8 cellular contexts compared by ENCODE assay signal in the genomic region with DNA sequence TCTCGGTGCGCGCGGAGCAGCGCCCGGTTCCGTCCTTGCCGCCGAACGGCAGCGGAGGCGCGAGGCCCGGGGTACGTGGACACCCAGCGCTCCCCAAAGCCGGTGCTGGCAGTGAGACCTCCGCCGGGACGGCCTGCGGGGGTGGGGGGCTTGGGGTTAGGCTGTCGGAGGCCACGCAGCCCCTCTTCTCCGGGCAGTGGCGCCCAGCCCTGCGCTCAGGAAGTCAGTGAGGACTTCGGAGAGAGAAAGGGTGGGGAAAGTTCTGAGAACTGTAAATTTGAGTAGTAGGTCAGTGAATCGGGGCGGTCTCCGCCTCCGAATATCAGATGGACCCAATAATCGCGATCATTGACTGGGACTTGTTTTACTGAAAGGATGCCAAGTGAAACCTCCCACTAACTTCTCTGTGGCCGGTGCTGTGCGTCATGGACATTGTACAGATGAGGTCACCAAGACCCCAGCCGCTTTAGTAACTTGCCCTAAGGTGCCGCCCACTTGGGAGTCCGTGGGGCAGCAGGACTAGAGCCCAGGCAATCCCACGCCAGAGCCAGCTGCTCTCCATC. TPM values are rescaled to one million over a fixed set of nuclear protein-coding genes. Genes with fewer than 3 reads are reported as not detected.
A peak's percentile ranks its signal among the peaks of the same experiment; 100 is the strongest.
DNase-seq lines count a peak whose midpoint lies in the region; ATAC-seq and TF ChIP-seq lines count a peak whose summit lies in the region.

No MANE protein-coding gene starts in this region.

- TF ChIP-seq POLR2A in gastroesophageal sphincter (IDR thresholded peaks at IDR 0.05): peak in 1 of 2 donors; percentile 47
- TF ChIP-seq POLR2A in vagina (IDR thresholded peaks at IDR 0.05): peak in 1 of 2 donors; percentile 9

- H3K4me2 ChIP-seq in osteoblast (ENCODE audit: insufficient read depth, low read length): peak overlapping the region; percentile 73

- peaks cover 53% of the 10 kb centered on the region for H3K79me2 ChIP-seq in osteoblast (ENCODE audit: insufficient read depth, low read length)

- no peak for TF ChIP-seq CTCF in AG09319 (IDR thresholded peaks at IDR 0.05; ENCODE audit: low read depth, low read length)
- peak in 1 of 4 experiments; percentile 13 for TF ChIP-seq CTCF in gastroesophageal sphincter (IDR thresholded peaks at IDR 0.05)
- TF ChIP-seq CTCF in osteoblast (IDR thresholded peaks at IDR 0.05; ENCODE audit: extremely low read depth, low read depth, low read length): no peak
- TF ChIP-seq CTCF in vagina (IDR thresholded peaks at IDR 0.05): no peak

- DNase-seq in AG09319 (ENCODE audit: extremely low read depth, low read depth) (peak; percentile 77), NOMO-1 treated with DMSO at 0.1 percent for 48 hours (lab: John Stamatoyannopoulos, UW; ENCODE audit: unreplicated experiment) (peak; percentile 13), osteoblast (ENCODE audit: insufficient read length, low spot score, missing footprints) (peak; percentile 94), vagina (ENCODE audit: extremely low spot score in 2 of 2) (no peak), NCI-H1436 treated with DMSO at 0.1 percent for 48 hours (lab: John Stamatoyannopoulos, UW) (no peak)
- peak; percentile 26 for DNase-seq in activated effector memory CD4-positive, alpha-beta T cell treated with Interleukin-2 at 50 U/mL for 16 hours

- intact Hi-C loops in vagina (cut with DNase I): loop anchor here (5.0 kb wide), 1 partner anchor 53 kb away; no protein-coding TSS in a partner anchor

- peaks cover 6 to 59% (median 39%) of the 10 kb centered on the region in 3 donors for H3K4me1 ChIP-seq in gastroesophageal sphincter
- H3K4me1 ChIP-seq in osteoblast (ENCODE audit: insufficient read depth, low read length): peaks cover 46% of the 10 kb centered on the region
- H3K4me1 ChIP-seq in vagina: peaks cover 56% of the 10 kb centered on the region

- no peak for TF ChIP-seq EP300 in gastroesophageal sphincter (IDR thresholded peaks at IDR 0.05)

- WGBS in gastroesophageal sphincter (ENCODE audit: low coverage in 1 of 2), 2 donors: 3% methylated on average over 8 of the region's 39 CpGs; no CpG with 5 or more reads in 1 of the 2 donors

- peaks cover 9% of the 10 kb centered on the region for H4K20me1 ChIP-seq in osteoblast (ENCODE audit: insufficient read depth, low read length)

- peak; percentile 26 for ATAC-seq in GM21723 (IDR thresholded peaks at IDR 0.05; ENCODE audit: unreplicated experiment)
- peak; percentile 41 for ATAC-seq in gastroesophageal sphincter

- no peaks in the 10 kb centered on the region for H3K36me3 ChIP-seq in gastroesophageal sphincter
- peaks cover 14% of the 10 kb centered on the region for H3K36me3 ChIP-seq in osteoblast (ENCODE audit: insufficient read depth, low read length)
- no peaks in the 10 kb centered on the region for H3K36me3 ChIP-seq in vagina

- H2AFZ ChIP-seq in osteoblast (ENCODE audit: low read length): no peak overlapping the region

- H3K4me3 ChIP-seq in gastroesophageal sphincter (peak overlapping the region; percentile 76 to 97), osteoblast (ENCODE audit: insufficient read depth, low read length) (peak overlapping the region; percentile 89), vagina (peak overlapping the region; percentile 93 to 97)

- no peaks in the 10 kb centered on the region for H3K9me3 ChIP-seq in gastroesophageal sphincter
- no peaks in the 10 kb centered on the region for H3K9me3 ChIP-seq in osteoblast (ENCODE audit: low read depth, low read length)
- no peaks in the 10 kb centered on the region for H3K9me3 ChIP-seq in vagina

- H3K27me3 ChIP-seq in gastroesophageal sphincter (no peaks in the 10 kb centered on the region), osteoblast (ENCODE audit: insufficient read depth, low read length) (no peaks in the 10 kb centered on the region), vagina (no peaks in the 10 kb centered on the region)

- H3K27ac ChIP-seq in gastroesophageal sphincter (peak overlapping the region; percentile 94 to 99 (median 96)), osteoblast (ENCODE audit: low read depth, low read length) (peak overlapping the region; percentile 94), vagina (peak overlapping the region; percentile 98)

RNA-seq across cellular contexts. Expression of gene IL4R, which starts 0.5 kb away (rescaled TPM):
- total RNA-seq in gastroesophageal sphincter (100 to 1,000 TPM in 2 of 4 donors, 10 to 100 TPM in 2; 72.3 to 212 (median 110) TPM), osteoblast (28.0 and 32.9 TPM in 2 replicates), vagina (64.1 TPM)

RNA-seq across cellular contexts. Expression of gene NSMCE1, which starts 45.7 kb away (rescaled TPM):
- 10 to 100 TPM; 48.4 to 66.0 (median 63.3) TPM for total RNA-seq in gastroesophageal sphincter
- total RNA-seq in osteoblast: 57.9 and 71.3 TPM in 2 replicates
- total RNA-seq in vagina: 24.6 TPM

Comparison
In these comparisons a context has a peak if more than half of its experiments do, and no peak if none do; other contexts are left out.
1. DNase-seq: peak in AG09319 (single experiment), NOMO-1 treated with DMSO at 0.1 percent for 48 hours (single experiment), activated effector memory CD4-positive, alpha-beta T cell treated with Interleukin-2 at 50 U/mL for 16 hours (single experiment) and osteoblast (single experiment); none in vagina (0 of 2) and NCI-H1436 treated with DMSO at 0.1 percent for 48 hours (single experiment).
2. Peak in every context shown above with its lines, with median percentiles within 50 percentile points of each other: H3K27ac ChIP-seq and H3K4me3 ChIP-seq.